ENCODE assay signal across 8 cellular contexts in the genomic region with DNA sequence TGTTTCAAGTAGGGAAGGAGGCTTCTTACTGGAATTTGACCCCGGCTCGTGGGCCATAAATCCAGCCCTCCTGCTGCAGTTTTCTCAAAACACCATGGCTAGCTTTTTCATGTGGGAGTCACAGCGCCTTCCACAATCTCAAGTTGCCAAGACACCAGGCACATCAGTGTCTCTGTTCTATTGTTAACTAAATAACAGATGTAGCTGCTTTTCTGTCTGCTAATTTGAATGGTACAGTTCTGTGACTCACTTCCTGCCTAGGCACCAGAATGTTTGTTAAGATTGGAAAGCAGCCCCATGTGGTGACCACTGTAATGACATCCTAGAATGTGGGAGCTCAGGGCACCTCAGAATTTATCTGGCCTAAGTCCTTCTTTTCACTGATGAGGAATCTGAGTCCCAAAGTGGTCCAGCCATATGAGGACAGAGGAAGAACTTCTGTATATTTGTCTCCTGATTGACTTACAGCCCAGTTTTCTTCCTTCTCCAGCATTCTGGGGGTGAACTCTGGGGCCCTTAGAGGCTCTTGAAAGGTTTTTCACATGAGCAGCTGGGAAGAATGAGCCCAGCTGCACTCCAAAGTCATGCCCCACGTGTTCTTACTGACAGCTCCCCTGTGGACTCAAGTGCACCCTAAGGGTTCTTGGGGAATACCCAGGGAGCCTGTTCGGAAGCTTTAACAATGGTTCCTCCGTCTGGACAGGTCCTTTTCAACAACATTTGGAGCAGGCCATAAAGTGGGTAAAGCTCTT. TPM values are rescaled to one million over a fixed set of nuclear protein-coding genes. Genes with fewer than 3 reads are reported as not detected.
A peak's percentile ranks its signal among the peaks of the same experiment; 100 is the strongest.
DNase-seq lines count a peak whose midpoint lies in the region; ATAC-seq, FAIRE-seq and TF ChIP-seq lines count a peak whose summit lies in the region.

No MANE protein-coding gene starts in this region.

- TF ChIP-seq CTCF in AG04449 (IDR thresholded peaks at IDR 0.05; ENCODE audit: insufficient read depth, low read length, missing control alignments) (peak; percentile 28), OCI-LY7 (conservative IDR thresholded peaks at IDR 0.05; ENCODE audit: low read length) (peak; percentile 64), K562 (IDR thresholded peaks at IDR 0.05 in 2 of 3, conservative IDR thresholded peaks at IDR 0.05 in 1 of 3; ENCODE audit: insufficient read depth in 2 of 3, low read depth in 1 of 3, low read length in 3 of 3) (peak; percentile 46 to 56 (median 51)), lung (IDR thresholded peaks at IDR 0.05; ENCODE audit: control extremely low read depth, extremely low read depth) (no peak)

- no TSS peak for BruUV-seq in OCI-LY7 (replicated peaks; lab: Mats Ljungman, UMichigan)
- no TSS peak for BruUV-seq in K562 (replicated peaks; lab: Mats Ljungman, UMichigan)

- CTCF ChIA-PET in AG04449 (lab: Yijun Ruan, JAX) (interaction anchor here (0.7 to 14.7 kb wide), 17 partner anchors 8 to 191 kb away, joined by 3 to 171 read pairs (median 7); no protein-coding TSS in a partner anchor), OCI-LY7 (lab: Charles Lee; ENCODE audit: unreplicated experiment) (interaction anchor here (1.3 kb wide), 1 partner anchor 26 kb away, joined by 4 read pairs; no protein-coding TSS in a partner anchor), K562 (lab: Yijun Ruan, JAX; ENCODE audit: low intra/inter-chr PET ratio) (interaction anchor here (0.6 to 1.2 kb wide), 2 partner anchors 25 to 27 kb away, joined by 4 to 5 read pairs; no protein-coding TSS in a partner anchor)

- peak in 1 of 2 experiments; percentile 32; a peak in 2 of 4 replicates for TF ChIP-seq RAD21 in K562 (CRISPR knock-in tag; conservative IDR thresholded peaks at IDR 0.05 in 1 of 2, IDR thresholded peaks at IDR 0.05 in 1 of 2)

- TF ChIP-seq POLR2A in GM18505 (IDR thresholded peaks at IDR 0.05; ENCODE audit: borderline replicate concordance, extremely low read depth, insufficient read depth, insufficient read length) (no peak), K562 (conservative IDR thresholded peaks at IDR 0.05) (no peak)

- H3K9me1 ChIP-seq in K562 (ENCODE audit: control insufficient read depth, insufficient read depth, low read length): no peaks in the 10 kb centered on the region

- H3K79me2 ChIP-seq in OCI-LY7 (ENCODE audit: insufficient read depth, low read depth, low read length) (no peaks in the 10 kb centered on the region), K562 (ENCODE audit: control insufficient read depth, insufficient read depth, low read length) (no peaks in the 10 kb centered on the region)

- no peaks in the 10 kb centered on the region for H3K27me3 ChIP-seq in K562 (ENCODE audit: control insufficient read depth in 2 of 2, insufficient read depth in 2 of 2, low read length in 2 of 2)
- H3K27me3 ChIP-seq in lung (ENCODE audit: control insufficient read depth, insufficient read depth): no peaks in the 10 kb centered on the region

- H3K4me2 ChIP-seq in OCI-LY7 (ENCODE audit: low read length) (no peak overlapping the region), K562 (ENCODE audit: insufficient read depth, low read length) (no peak overlapping the region)

- H3K4me3 ChIP-seq in AG04449 (ENCODE audit: low read depth, low read length) (no peak overlapping the region), OCI-LY7 (ENCODE audit: low read depth, low read length, poor library complexity, severe bottlenecking) (no peak overlapping the region), K562 (no peak overlapping the region), lung (no peak overlapping the region)

- H4K20me1 ChIP-seq in OCI-LY7 (ENCODE audit: insufficient read depth, low read length) (no peaks in the 10 kb centered on the region), K562 (replicated peaks; ENCODE audit: control insufficient read depth, insufficient read depth, low read length) (no peaks in the 10 kb centered on the region)

- H3K9me2 ChIP-seq in OCI-LY7 (ENCODE audit: insufficient read depth, low read length): no peaks in the 10 kb centered on the region

- in situ Hi-C loops in K562 (cut with MboI): no loop called here

- FAIRE-seq in K562 (lab: Jason Lieb, UNC): peak; percentile 88

- H3K9me3 ChIP-seq in OCI-LY7 (ENCODE audit: low read length): no peaks in the 10 kb centered on the region
- H3K9me3 ChIP-seq in K562 (replicated peaks; ENCODE audit: control insufficient read depth, insufficient read depth, low read depth, low read length): no peaks in the 10 kb centered on the region
- H3K9me3 ChIP-seq in lung (ENCODE audit: control insufficient read depth in 2 of 2, insufficient read depth in 1 of 2, low read length in 1 of 2): no peaks in the 10 kb centered on the region

- H3K36me3 ChIP-seq in OCI-LY7 (ENCODE audit: insufficient read depth, low read length): peaks cover 100% of the 10 kb centered on the region
- H3K36me3 ChIP-seq in K562 (ENCODE audit: control insufficient read depth, insufficient read depth, low read length): peaks cover 95% of the 10 kb centered on the region
- H3K36me3 ChIP-seq in lung (ENCODE audit: control insufficient read depth in 2 of 2, insufficient read depth in 2 of 2, low read length in 2 of 2): peaks cover 2 to 11% of the 10 kb centered on the region in 2 donors

- 0 out of 2 replicates have a peak, but pooled peaks have one; percentile 20 for TF ChIP-seq EP300 in K562 (IDR thresholded peaks at IDR 0.05; ENCODE audit: low read length)

- intact Hi-C loops in OCI-LY7 (cut with micrococcal nuclease; ENCODE audit: unreplicated experiment) (no loop called here), K562 (cut with micrococcal nuclease) (no loop called here)

- H3K4me1 ChIP-seq in OCI-LY7 (ENCODE audit: insufficient read depth, low read length, poor library complexity, severe bottlenecking): peaks cover 10% of the 10 kb centered on the region
- H3K4me1 ChIP-seq in K562 (replicated peaks in 1 of 2; ENCODE audit: control insufficient read depth in 2 of 2, insufficient read depth in 2 of 2, low read length in 2 of 2): peaks cover 4 to 21% of the 10 kb centered on the region in 2 experiments; a peak in 4 of 5 replicates
- H3K4me1 ChIP-seq in lung (ENCODE audit: control insufficient read depth in 2 of 2, insufficient read depth in 2 of 2, low read length in 2 of 2): peaks cover 0 to 10% of the 10 kb centered on the region in 2 donors

- POLR2A ChIA-PET in AG04449 (lab: Yijun Ruan, JAX): interaction anchor here (0.6 to 1.2 kb wide), 2 partner anchors 34 to 88 kb away, joined by 3 to 5 read pairs; a partner anchor contains a TSS
- POLR2A ChIA-PET in OCI-LY7 (lab: Charles Lee): interaction anchor here (0.6 to 1.2 kb wide), 3 partner anchors 22 to 136 kb away, joined by 4 read pairs; a partner anchor contains a TSS
- POLR2A ChIA-PET in K562 (lab: Yijun Ruan, JAX): interaction anchor here (0.6 to 2.7 kb wide), 13 partner anchors 7 to 159 kb away, joined by 3 to 16 read pairs (median 4); a partner anchor contains a TSS

- H2AFZ ChIP-seq in OCI-LY7 (ENCODE audit: low read length): no peak overlapping the region
- peak overlapping the region; percentile 43; the same call in 1 of the 2 replicates for H2AFZ ChIP-seq in K562 (ENCODE audit: low read depth, low read length)

- peak; percentile 85 for ATAC-seq in GM18505 (IDR thresholded peaks at IDR 0.05; ENCODE audit: unreplicated experiment)
- peak; percentile 79 for ATAC-seq in HG02943 (IDR thresholded peaks at IDR 0.05; ENCODE audit: low read depth, unreplicated experiment)
- peak; percentile 87 for ATAC-seq in K562
- peak; percentile 63 for ATAC-seq in lung (ENCODE audit: insufficient read depth, low FRiP score)

- 77% methylated on average over 6 of the region's 6 CpGs for WGBS in K562 (ENCODE audit: insufficient coverage, low coverage, missing lambda C conversion rate)
- WGBS in lung, 2 donors: 82 to 90% methylated on average over 6 of the region's 6 CpGs

- DNase-seq in AG04449 (ENCODE audit: low read depth, low spot score) (no peak), OCI-LY7 (ENCODE audit: low spot score) (peak; percentile 52), K562 (ENCODE audit: extremely low read depth in 1 of 4, low spot score in 3 of 4) (peak; percentile 59 to 74 (median 64)), lung (ENCODE audit: low spot score) (peak; percentile 31), medulla oblongata (ENCODE audit: extremely low spot score) (no peak), NCI-H1436 (lab: John Stamatoyannopoulos, UW) (no peak)

- H3K9ac ChIP-seq in K562 (ENCODE audit: insufficient read depth in 1 of 2, low read depth in 2 of 2, low read length in 2 of 2): 0 out of 4 replicates have a peak overlapping the region, but pooled peaks of 1 of the 2 experiments have one; percentile 61

- no peak overlapping the region for H3K27ac ChIP-seq in OCI-LY7 (ENCODE audit: low read depth, low read length, poor library complexity, severe bottlenecking)
- peak overlapping the region; percentile 83 for H3K27ac ChIP-seq in K562 (ENCODE audit: extremely low read depth, low read depth, low read length)
- no peak overlapping the region for H3K27ac ChIP-seq in lung (ENCODE audit: low read depth in 1 of 2, low read length in 1 of 2)

RNA-seq across cellular contexts. Expression of a gene that starts 27.5 kb away (rescaled TPM):
- total RNA-seq in OCI-LY7 (2014; rRNA removed; shearing (Covaris generic)): not detected in 2 replicates
- not detected in 2 replicates for total RNA-seq in OCI-LY7 (2022)
- total RNA-seq in K562 (2011; cell fraction: chromatin; rRNA removed; ENCODE audit: low replicate concordance): 7.6 and 8.0 TPM in 2 replicates
- 6.8 TPM in 2 replicates for total RNA-seq in K562 (2011; cell fraction: nucleolus; rRNA removed)
- total RNA-seq in K562 (2011; cell fraction: nucleoplasm; rRNA removed): 7.6 and 7.9 TPM in 2 replicates
- total RNA-seq in K562 (2014; rRNA removed): 1.9 and 3.1 TPM in 2 replicates
- total RNA-seq in K562 (2014; rRNA removed; fragmentation: Illumina TruSeq; extraction: Trizol): 2.5 and 3.5 TPM in 2 replicates
- 2.2 and 2.3 TPM in 2 replicates for total RNA-seq in K562 (2015; rRNA removed; fragmentation: Illumina TruSeq; extraction: Trizol)
- total RNA-seq in K562 (2021): 3.6 and 5.3 TPM in 2 replicates
- polyA plus RNA-seq in K562 (2011; rRNA removed): 5.5 and 6.2 TPM in 2 replicates
- 3.9 and 5.6 TPM in 2 replicates for polyA plus RNA-seq in K562 (2011; cell fraction: cytosol; rRNA removed)
- polyA plus RNA-seq in K562 (2011; cell fraction: nucleus; rRNA removed): 13.0 and 17.4 TPM in 2 replicates
- 2.8 and 3.7 TPM in 2 replicates for polyA plus RNA-seq in K562 (2012)
- polyA plus RNA-seq in K562 (2014; fragmentation: Illumina TruSeq; extraction: Trizol): 3.8 and 4.1 TPM in 2 replicates
- 1 to 10 TPM; 2.5 to 4.3 TPM for polyA plus RNA-seq in K562 (2014; fragmentation: Nextera tagmentation; extraction: Ambion mirVana)
- 4.1 and 5.1 TPM in 2 replicates for polyA plus RNA-seq in K562 (2014; rRNA removed)
- polyA minus RNA-seq in K562 (2011; rRNA and poly(A)+ RNA removed): 2.6 and 4.2 TPM in 2 replicates
- polyA minus RNA-seq in K562 (2011; cell fraction: cytosol; rRNA and poly(A)+ RNA removed): 1.2 and 4.9 TPM in 2 replicates
- polyA minus RNA-seq in K562 (2011; cell fraction: nucleus; rRNA and poly(A)+ RNA removed): 2.7 and 3.1 TPM in 2 replicates
- 1 to 10 TPM; 3.1 to 6.0 TPM for total RNA-seq in lung
- 1 to 10 TPM in 1 of 2 donors, under 1 TPM in 1; 0.41 to 2.8 TPM for polyA plus RNA-seq in lung

RNA-seq across cellular contexts. Expression of a gene that starts 33.9 kb away (rescaled TPM):
- 81.3 and 82.6 TPM in 2 replicates for total RNA-seq in OCI-LY7 (2014; rRNA removed; shearing (Covaris generic))
- total RNA-seq in OCI-LY7 (2022) (133 and 136 TPM in 2 replicates), K562 (2014; rRNA removed) (36.1 and 36.2 TPM in 2 replicates), K562 (2014; rRNA removed; fragmentation: Illumina TruSeq; extraction: Trizol) (61.5 and 69.2 TPM in 2 replicates), K562 (2015; rRNA removed; fragmentation: Illumina TruSeq; extraction: Trizol) (40.0 and 46.1 TPM in 2 replicates), K562 (2021) (62.5 and 63.3 TPM in 2 replicates), lung (10 to 100 TPM; 17.9 to 21.0 TPM)
- total RNA-seq in K562 (2011; cell fraction: chromatin; rRNA removed; ENCODE audit: low replicate concordance): 122 and 267 TPM in 2 replicates
- 62.4 and 74.7 TPM in 2 replicates for total RNA-seq in K562 (2011; cell fraction: nucleolus; rRNA removed)
- 84.3 and 104 TPM in 2 replicates for total RNA-seq in K562 (2011; cell fraction: nucleoplasm; rRNA removed)
- polyA plus RNA-seq in K562 (2011; rRNA removed) (71.1 and 77.3 TPM in 2 replicates), K562 (2014; fragmentation: Illumina TruSeq; extraction: Trizol) (36.0 and 42.1 TPM in 2 replicates), K562 (2014; fragmentation: Nextera tagmentation; extraction: Ambion mirVana) (10 to 100 TPM in 1 of 2 experiments, 1 to 10 TPM in 1; 9.4 to 10.5 TPM), K562 (2014; rRNA removed) (36.6 and 41.3 TPM in 2 replicates), lung (1 to 10 TPM; 3.9 to 5.2 TPM)
- 24.3 and 30.5 TPM in 2 replicates for polyA plus RNA-seq in K562 (2011; cell fraction: cytosol; rRNA removed)
- 108 and 124 TPM in 2 replicates for polyA plus RNA-seq in K562 (2011; cell fraction: nucleus; rRNA removed)
- polyA plus RNA-seq in K562 (2012): 32.8 and 42.0 TPM in 2 replicates
- polyA minus RNA-seq in K562 (2011; rRNA and poly(A)+ RNA removed): 55.0 and 68.2 TPM in 2 replicates
- 30.9 and 39.0 TPM in 2 replicates for polyA minus RNA-seq in K562 (2011; cell fraction: cytosol; rRNA and poly(A)+ RNA removed)
- polyA minus RNA-seq in K562 (2011; cell fraction: nucleus; rRNA and poly(A)+ RNA removed): 48.9 and 88.3 TPM in 2 replicates

Comparison
In these comparisons a context has a peak if more than half of its experiments do, and no peak if none do; other contexts are left out.
1. DNase-seq: peak in OCI-LY7 (single experiment), K562 (4 of 4) and lung (single experiment); none in AG04449 (single experiment), medulla oblongata (single experiment) and NCI-H1436 (single experiment).
2. Peak in every context shown above with its lines, with median percentiles within 50 percentile points of each other: ATAC-seq.